In genomic region chr1:31412732-31413404, GRCh38 we compare ENCODE assay signal across 8 cellular contexts. TPM values are rescaled to one million over a fixed set of nuclear protein-coding genes. Genes with fewer than 3 reads are reported as not detected.
DNase-seq lines count a peak whose midpoint lies in the region; ATAC-seq, FAIRE-seq and TF ChIP-seq lines count a peak whose summit lies in the region.

TSS of gene SERINC2 (plus strand) at chr1:31413213. CDS start at chr1:31413266, 53 bp downstream.

- peak; percentile 38; the same call in 1 of the 2 replicates for TF ChIP-seq POLR2A in H54 (IDR thresholded peaks at IDR 0.05; ENCODE audit: low read depth, low read length)

- H3K9me3 ChIP-seq in RWPE2 (ENCODE audit: severe bottlenecking), result no peaks in the 10 kb centered on the region
- H3K9me3 ChIP-seq in ectodermal cell (ENCODE audit: control insufficient read depth, low read length), result no peaks in the 10 kb centered on the region

- H3K4me1 ChIP-seq in RWPE2 (ENCODE audit: insufficient read depth, poor library complexity, severe bottlenecking) (peaks cover 20% of the 10 kb centered on the region), ectodermal cell (ENCODE audit: control insufficient read depth, insufficient read depth, low read length) (peaks cover 19% of the 10 kb centered on the region), urinary bladder (ENCODE audit: insufficient read depth) (no peaks in the 10 kb centered on the region)

- CTCF ChIA-PET in Calu3 (lab: Charles Lee), result no interaction called here

- H3K27me3 Mint-ChIP-seq in Calu3 (ENCODE audit: unreplicated experiment), result peaks cover 41% of the 10 kb centered on the region
- peaks cover 6% of the 10 kb centered on the region for H3K27me3 Mint-ChIP-seq in mesothelial cell of epicardium (ENCODE audit: low read depth)

- intact Hi-C loops in Calu3 (cut with micrococcal nuclease; ENCODE audit: unreplicated experiment), result no loop called here

- H3K27ac Mint-ChIP-seq in Calu3 (ENCODE audit: unreplicated experiment) (peak within 1 kb of the TSS; percentile 59), mesothelial cell of epicardium (peak within 1 kb of the TSS; percentile 95)

- H3K4me1 Mint-ChIP-seq in Calu3 (ENCODE audit: low read depth, unreplicated experiment), result peaks cover 30% of the 10 kb centered on the region
- H3K4me1 Mint-ChIP-seq in mesothelial cell of epicardium, result peaks cover 20% of the 10 kb centered on the region

- H3K27me3 ChIP-seq in RWPE2 (ENCODE audit: insufficient read depth, poor library complexity, severe bottlenecking), result no peaks in the 10 kb centered on the region
- H3K27me3 ChIP-seq in ectodermal cell (ENCODE audit: control insufficient read depth, insufficient read depth, low read length, poor library complexity, severe bottlenecking), result peaks cover 27% of the 10 kb centered on the region

- H3K27ac ChIP-seq in RWPE2 (ENCODE audit: poor library complexity, severe bottlenecking) (peak within 1 kb of the TSS; percentile 96), ectodermal cell (ENCODE audit: insufficient read depth, low read depth, low read length, poor library complexity, severe bottlenecking) (no peak within 1 kb of the TSS), urinary bladder (ENCODE audit: low read depth) (peak within 1 kb of the TSS; percentile 94)

- no peaks in the 10 kb centered on the region for H3K9me3 Mint-ChIP-seq in Calu3 (ENCODE audit: low read depth, unreplicated experiment)
- no peaks in the 10 kb centered on the region for H3K9me3 Mint-ChIP-seq in mesothelial cell of epicardium

- H3K36me3 Mint-ChIP-seq in Calu3 (ENCODE audit: insufficient read depth, unreplicated experiment), result peaks cover 37% of the 10 kb centered on the region
- no peaks in the 10 kb centered on the region for H3K36me3 Mint-ChIP-seq in mesothelial cell of epicardium

- no TSS peak for BruUV-seq in Calu3 (replicated peaks; lab: Mats Ljungman, UMichigan)

- H3K4me3 ChIP-seq in RWPE2 (ENCODE audit: severe bottlenecking) (peak within 1 kb of the TSS; percentile 96), ectodermal cell (ENCODE audit: insufficient read depth, low read depth, low read length) (peak within 1 kb of the TSS; percentile 81), urinary bladder (ENCODE audit: low read depth, low read length) (peak within 1 kb of the TSS; percentile 75)

- ATAC-seq in RWPE2 (ENCODE audit: low read depth) (peak; percentile 68), GM19395 (IDR thresholded peaks at IDR 0.05; ENCODE audit: unreplicated experiment) (no peak), GM18858 (IDR thresholded peaks at IDR 0.05; ENCODE audit: unreplicated experiment) (no peak)

- no peak for FAIRE-seq in H54 (lab: Jason Lieb, UNC)

- H3K36me3 ChIP-seq in RWPE2 (ENCODE audit: low read depth), result peaks cover 31% of the 10 kb centered on the region
- H3K36me3 ChIP-seq in ectodermal cell (ENCODE audit: control insufficient read depth, insufficient read depth, low read length), result no peaks in the 10 kb centered on the region
- H3K36me3 ChIP-seq in urinary bladder (ENCODE audit: insufficient read depth), result no peaks in the 10 kb centered on the region

- peak; percentile 58 for DNase-seq in Calu3
- DNase-seq in H54 (ENCODE audit: insufficient read length, low spot score), result peak; percentile 58
- DNase-seq in RWPE2 (ENCODE audit: low spot score), result no peak
- no peak for DNase-seq in mesothelial cell of epicardium (ENCODE audit: low spot score in 2 of 2, unreplicated experiment in 2 of 2)

- WGBS in ectodermal cell, 2 experiments, result 4% methylated on average over 63 of the region's 63 CpGs
- WGBS in urinary bladder, result 2% methylated on average over 63 of the region's 63 CpGs

- H3K4me3 Mint-ChIP-seq in Calu3 (ENCODE audit: low read depth, unreplicated experiment) (peak within 1 kb of the TSS; percentile 94), mesothelial cell of epicardium (peak within 1 kb of the TSS; percentile 98)

- TF ChIP-seq CTCF in Calu3 (IDR thresholded peaks at IDR 0.05; ENCODE audit: unreplicated experiment) (no peak), RWPE2 (IDR thresholded peaks at IDR 0.05; ENCODE audit: poor library complexity, severe bottlenecking) (no peak), mesothelial cell of epicardium (IDR thresholded peaks at IDR 0.05; ENCODE audit: unreplicated experiment) (no peak)

RNA-seq across cellular contexts. Expression of gene SERINC2, which starts in this region (rescaled TPM):
- total RNA-seq in Calu3 (2022), result 67.7 and 79.8 TPM in 2 replicates
- 22.9 TPM for polyA plus RNA-seq in ectodermal cell (2013, experiment 1 of 4)
- polyA plus RNA-seq in ectodermal cell (2013, experiment 2 of 4), result 27.0 TPM
- 19.5 TPM for polyA plus RNA-seq in ectodermal cell (2013, experiment 3 of 4)
- 23.7 TPM for polyA plus RNA-seq in ectodermal cell (2013, experiment 4 of 4)
- 45.4 to 49.1 TPM (median 47.1 TPM) in 3 replicates for total RNA-seq in mesothelial cell of epicardium
- total RNA-seq in urinary bladder, result 8.9 TPM
- 43.3 TPM for polyA plus RNA-seq in urinary bladder

Comparison
In these comparisons a context has a peak if more than half of its experiments do, and no peak if none do; other contexts are left out.
1. DNase-seq: peak in Calu3 (single experiment) and H54 (single experiment); none in RWPE2 (single experiment) and mesothelial cell of epicardium (0 of 2).
2. Peak in every context shown above with its lines, with median percentiles within 50 percentile points of each other: H3K4me3 ChIP-seq.